ENCODE assay signal across 15 cellular contexts in genomic region chr14:44941591-44941990, GRCh38. TPM values are rescaled to one million over a fixed set of nuclear protein-coding genes. Genes with fewer than 3 reads are reported as not detected.
A peak's percentile ranks its signal among the peaks of the same experiment; 100 is the strongest.
DNase-seq lines count a peak whose midpoint lies in the region; ATAC-seq lines count a peak whose summit lies in the region.
"Had no signal": no experiment of that assay in that cellular context is flagged by ENCODE, and none has a peak within 500 bp of the region (broad histone marks: within the 10 kb centered on the region; RNA-seq: fewer than 3 reads in every experiment).

No MANE protein-coding gene starts in this region.

- H3K36me3 ChIP-seq in mesendoderm (ENCODE audit: control insufficient read depth, insufficient read depth, low read length) = peaks cover 1% of the 10 kb centered on the region

- H3K27me3 ChIP-seq in mesendoderm (ENCODE audit: insufficient read depth, low read length, poor library complexity) = no peaks in the 10 kb centered on the region

- no peak overlapping the region for H3K4me3 Mint-ChIP-seq in stimulated activated naive CD8-positive, alpha-beta T cell treated with anti-CD3 and anti-CD28 coated beads, Interleukin-15, Interleukin-2, amounts not matched to agents 100 ng/mL and 50 ng/mL, for 24 hours
- no peak overlapping the region for H3K4me3 Mint-ChIP-seq in central memory CD8-positive, alpha-beta T cell
- H3K4me3 Mint-ChIP-seq: H9 had no signal

- peaks cover 2% of the 10 kb centered on the region for H3K79me1 ChIP-seq in mesendoderm (ENCODE audit: low read length)

- H3K4me1 Mint-ChIP-seq in stimulated activated naive CD8-positive, alpha-beta T cell treated with anti-CD3 and anti-CD28 coated beads, Interleukin-15, Interleukin-2, amounts not matched to agents 100 ng/mL and 50 ng/mL, for 24 hours (ENCODE audit: low read depth) = peaks cover 16% of the 10 kb centered on the region
- H3K4me1 Mint-ChIP-seq in central memory CD8-positive, alpha-beta T cell = peaks cover 41% of the 10 kb centered on the region
- H3K4me1 Mint-ChIP-seq: H9 had no signal

- no peak overlapping the region for H4K5ac ChIP-seq in mesendoderm (ENCODE audit: low read length)

- H3K27ac ChIP-seq in mesendoderm (ENCODE audit: low read depth, low read length) = no peak overlapping the region
- H3K27ac ChIP-seq: RWPE1 had no signal

- no peak overlapping the region for H2AK5ac ChIP-seq in mesendoderm (ENCODE audit: low read length)

- H3K18ac ChIP-seq in mesendoderm (ENCODE audit: low read length) = no peak overlapping the region

- DNase-seq in stimulated activated naive CD8-positive, alpha-beta T cell treated with anti-CD3 and anti-CD28 coated beads, Interleukin-15, Interleukin-2, amounts not matched to agents 100 U/mL and 50 U/mL, for 24 hours = no peak
- DNase-seq in EL (peak; percentile 32), mesendoderm (no peak), NAMALWA (ENCODE audit: low spot score) (no peak)
- no peak for DNase-seq in central memory CD8-positive, alpha-beta T cell (ENCODE audit: low spot score in 2 of 2)
- DNase-seq: H9, NCI-H1092, NCI-H146, NCI-H2081, NCI-H510A, NCI-H774, PC-3 had no signal

- peak overlapping the region; percentile 13 for H3K27ac Mint-ChIP-seq in stimulated activated naive CD8-positive, alpha-beta T cell treated with anti-CD3 and anti-CD28 coated beads, Interleukin-15, Interleukin-2, amounts not matched to agents 100 ng/mL and 50 ng/mL, for 24 hours
- H3K27ac Mint-ChIP-seq in central memory CD8-positive, alpha-beta T cell (ENCODE audit: low read depth) = peak overlapping the region; percentile 12
- H3K27ac Mint-ChIP-seq: H9 had no signal

- H3K79me2 ChIP-seq in mesendoderm (ENCODE audit: control insufficient read depth, insufficient read depth, low read length) = no peaks in the 10 kb centered on the region

- no peak overlapping the region for H3K9ac ChIP-seq in mesendoderm (ENCODE audit: low read length)

- no peak overlapping the region for H4K8ac ChIP-seq in mesendoderm (ENCODE audit: low read depth, low read length)

- peaks cover 76% of the 10 kb centered on the region for H3K36me3 Mint-ChIP-seq in stimulated activated naive CD8-positive, alpha-beta T cell treated with anti-CD3 and anti-CD28 coated beads, Interleukin-15, Interleukin-2, amounts not matched to agents 100 ng/mL and 50 ng/mL, for 24 hours (ENCODE audit: low read depth)
- peaks cover 34% of the 10 kb centered on the region for H3K36me3 Mint-ChIP-seq in central memory CD8-positive, alpha-beta T cell (ENCODE audit: insufficient read depth)

- H3K4me3 ChIP-seq in mesendoderm (ENCODE audit: low read length) = no peak overlapping the region

- H3K27me3 Mint-ChIP-seq in stimulated activated naive CD8-positive, alpha-beta T cell treated with anti-CD3 and anti-CD28 coated beads, Interleukin-15, Interleukin-2, amounts not matched to agents 100 ng/mL and 50 ng/mL, for 24 hours = no peaks in the 10 kb centered on the region
- no peaks in the 10 kb centered on the region for H3K27me3 Mint-ChIP-seq in central memory CD8-positive, alpha-beta T cell

- H3K23ac ChIP-seq in mesendoderm (ENCODE audit: low read length) = no peak overlapping the region

- no peak overlapping the region for H2BK15ac ChIP-seq in mesendoderm (replicated peaks; ENCODE audit: low read depth)

- ATAC-seq in stimulated activated naive CD8-positive, alpha-beta T cell treated with anti-CD3 and anti-CD28 coated beads, Interleukin-15, Interleukin-2, amounts not matched to agents 100 U/mL and 50 U/mL, for 24 hours = no peak
- ATAC-seq in central memory CD8-positive, alpha-beta T cell (replicated peaks; ENCODE audit: extremely low read depth, poor library complexity, severe bottlenecking) = no peak
- ATAC-seq in GM18909 (IDR thresholded peaks at IDR 0.05; ENCODE audit: poor library complexity, unreplicated experiment) = no peak
- ATAC-seq: PC-3 had no signal

- no peak overlapping the region for H2BK120ac ChIP-seq in mesendoderm (ENCODE audit: low read depth, low read length)

- no peak overlapping the region for H2BK5ac ChIP-seq in mesendoderm (ENCODE audit: low read length)

- no peak overlapping the region for H3K56ac ChIP-seq in mesendoderm (ENCODE audit: low read length)

- H3K4me2 ChIP-seq in mesendoderm (ENCODE audit: low read length) = no peak overlapping the region

- peaks cover 14% of the 10 kb centered on the region for H3K9me3 Mint-ChIP-seq in stimulated activated naive CD8-positive, alpha-beta T cell treated with anti-CD3 and anti-CD28 coated beads, Interleukin-15, Interleukin-2, amounts not matched to agents 100 ng/mL and 50 ng/mL, for 24 hours
- no peaks in the 10 kb centered on the region for H3K9me3 Mint-ChIP-seq in central memory CD8-positive, alpha-beta T cell

- H3K4me1 ChIP-seq in mesendoderm (ENCODE audit: control insufficient read depth, low read depth, low read length) = peaks cover 3% of the 10 kb centered on the region

- no peak overlapping the region for H3K4ac ChIP-seq in mesendoderm (ENCODE audit: low read depth, low read length)

- WGBS in mesendoderm (ENCODE audit: extremely low coverage, insufficient coverage, low lambda C conversion rate) = no CpG with 5 or more reads among the region's 2 CpGs

RNA-seq across cellular contexts. Expression of gene KLHL28, which starts 20.2 kb away (rescaled TPM):
- 7.1 TPM for polyA plus RNA-seq in mesendoderm (2013, experiment 1 of 2)
- 5.8 TPM for polyA plus RNA-seq in mesendoderm (2013, experiment 2 of 2)

RNA-seq across cellular contexts. Expression of gene TOGARAM1, which starts 20.4 kb away (rescaled TPM):
- 5.5 TPM for polyA plus RNA-seq in mesendoderm (2013, experiment 1 of 2)
- polyA plus RNA-seq in mesendoderm (2013, experiment 2 of 2) = 3.7 TPM
